Comparison of ENCODE assay signal across 22 cellular contexts in genomic region chr11:117482881-117483280, GRCh38.
"Had no signal": no experiment of that assay in that cellular context is flagged by ENCODE, and none has a peak within 500 bp of the region (broad histone marks: within the 10 kb centered on the region; RNA-seq: fewer than 3 reads in every experiment).

No MANE protein-coding gene starts in this region.

- ATAC-seq: heart left ventricle; left colon; left ventricle myocardium superior; right cardiac atrium; stimulated activated effector memory CD8-positive, alpha-beta T cell treated with anti-CD3 and anti-CD28 coated beads, Interleukin-12 subunit alpha, Interleukin-12 subunit beta, amount 100 ng/mL, for 72 hours; stimulated activated naive CD8-positive, alpha-beta T cell treated with anti-CD3 and anti-CD28 coated beads, Interleukin-15, Interleukin-2, amounts not matched to agents 100 U/mL and 50 U/mL, for 24 hours; upper lobe of right lung had no signal

- H3K36me3 ChIP-seq: ovary, suprapubic skin, tibial nerve, upper lobe of right lung, vagina had no signal

- H3K4me2 ChIP-seq: smooth muscle cell had no signal

- H3K36me3 Mint-ChIP-seq: naive B cell; stimulated activated effector memory CD8-positive, alpha-beta T cell treated with anti-CD3 and anti-CD28 coated beads, Interleukin-12 subunit alpha, Interleukin-12 subunit beta, amount 100 ng/mL, for 72 hours had no signal

- H3K9me3 Mint-ChIP-seq: nephron; stimulated activated effector memory CD8-positive, alpha-beta T cell treated with anti-CD3 and anti-CD28 coated beads, Interleukin-12 subunit alpha, Interleukin-12 subunit beta, amount 100 ng/mL, for 72 hours had no signal

- H3K4me1 ChIP-seq: heart left ventricle, suprapubic skin, upper lobe of right lung, vagina had no signal

- H3K27ac Mint-ChIP-seq: naive B cell; stimulated activated effector memory CD8-positive, alpha-beta T cell treated with anti-CD3 and anti-CD28 coated beads, Interleukin-12 subunit alpha, Interleukin-12 subunit beta, amount 100 ng/mL, for 72 hours had no signal

- H3K27me3 ChIP-seq: dorsolateral prefrontal cortex, heart left ventricle, ovary, upper lobe of right lung, vagina had no signal

- H3K27ac ChIP-seq: heart left ventricle, ovary, suprapubic skin, upper lobe of right lung, vagina had no signal

- H3K4me3 ChIP-seq: dorsolateral prefrontal cortex, heart left ventricle, lung, ovary, smooth muscle cell, suprapubic skin, tibial nerve, upper lobe of right lung, vagina had no signal

- DNase-seq: cortex of kidney; dorsolateral prefrontal cortex; effector CD8-positive, alpha-beta T cell; heart left ventricle; hippocampal formation; left colon; left ventricle myocardium superior; mesenchymal stem cell; naive B cell; ovary; right cardiac atrium; stimulated activated CD4-positive, alpha-beta T cell treated with anti-CD3 and anti-CD28 coated beads, Interleukin-4, amount 100 ng/mL, for 1 hour; stimulated activated CD8-positive, alpha-beta memory T cell treated with anti-CD3 and anti-CD28 coated beads, Interleukin-4, amount 100 ng/mL, for 48 hours; stimulated activated naive CD8-positive, alpha-beta T cell treated with anti-CD3 and anti-CD28 coated beads, Interleukin-15, Interleukin-2, amounts not matched to agents 100 U/mL and 50 U/mL, for 24 hours; upper lobe of right lung had no signal

- H3K9me3 ChIP-seq: heart left ventricle, ovary, suprapubic skin, tibial nerve, upper lobe of right lung, vagina had no signal

- H3K4me1 Mint-ChIP-seq: naive B cell; stimulated activated effector memory CD8-positive, alpha-beta T cell treated with anti-CD3 and anti-CD28 coated beads, Interleukin-12 subunit alpha, Interleukin-12 subunit beta, amount 100 ng/mL, for 72 hours had no signal

- H3K4me3 Mint-ChIP-seq: nephron; stimulated activated effector memory CD8-positive, alpha-beta T cell treated with anti-CD3 and anti-CD28 coated beads, Interleukin-12 subunit alpha, Interleukin-12 subunit beta, amount 100 ng/mL, for 72 hours had no signal
